25 cellular contexts compared by ENCODE assay signal in genomic region chr17:6768447-6768846, GRCh38. TPM values are rescaled to one million over a fixed set of nuclear protein-coding genes. Genes with fewer than 3 reads are reported as not detected.
A peak's percentile ranks its signal among the peaks of the same experiment; 100 is the strongest.
DNase-seq lines count a peak whose midpoint lies in the region; ATAC-seq, FAIRE-seq and TF ChIP-seq lines count a peak whose summit lies in the region.
"Had no signal": no experiment of that assay in that cellular context is flagged by ENCODE, and none has a peak within 500 bp of the region (broad histone marks: within the 10 kb centered on the region; RNA-seq: fewer than 3 reads in every experiment).

No MANE protein-coding gene starts in this region.

- BruUV-seq in HepG2 (replicated peaks; lab: Mats Ljungman, UMichigan) (no TSS peak), endothelial cell of umbilical vein (replicated peaks; lab: Mats Ljungman, UMichigan) (no TSS peak)

- peaks cover 14% of the 10 kb centered on the region for H3K9me3 ChIP-seq in HepG2 (ENCODE audit: low read length)
- H3K9me3 ChIP-seq in right lobe of liver = peaks cover 0 to 10% (median 6%) of the 10 kb centered on the region in 4 donors
- no peaks in the 10 kb centered on the region for H3K9me3 ChIP-seq in astrocyte (ENCODE audit: insufficient read depth, low read depth, low read length)
- no peaks in the 10 kb centered on the region for H3K9me3 ChIP-seq in endothelial cell of umbilical vein (replicated peaks; ENCODE audit: control insufficient read depth, insufficient read depth, low read length)
- H3K9me3 ChIP-seq: BE2C, Caco-2 had no signal

- no peaks in the 10 kb centered on the region for H3K27me3 ChIP-seq in HepG2 (ENCODE audit: control insufficient read depth in 1 of 2, insufficient read depth in 2 of 2, low read length in 2 of 2)
- no peaks in the 10 kb centered on the region for H3K27me3 ChIP-seq in right lobe of liver
- H3K27me3 ChIP-seq in astrocyte (ENCODE audit: insufficient read depth, low read length) = peaks cover 3% of the 10 kb centered on the region
- no peaks in the 10 kb centered on the region for H3K27me3 ChIP-seq in endothelial cell of umbilical vein (ENCODE audit: control insufficient read depth in 2 of 2, insufficient read depth in 2 of 2, low read length in 2 of 2)
- H3K27me3 ChIP-seq: BE2C; BLaER1 treated with 17β-estradiol and CSF1 and Interleukin-3, amounts not matched to agents 10 nM and 100 nM had no signal

- H3K4me1 ChIP-seq in HepG2 (ENCODE audit: insufficient read depth, low read length) (no peaks in the 10 kb centered on the region), right lobe of liver (no peaks in the 10 kb centered on the region), astrocyte (ENCODE audit: insufficient read depth, low read length) (no peaks in the 10 kb centered on the region), endothelial cell of umbilical vein (ENCODE audit: control insufficient read depth, extremely low read depth, insufficient read depth, low read length) (no peaks in the 10 kb centered on the region)
- H3K4me1 ChIP-seq: BE2C; BLaER1 treated with 17β-estradiol and CSF1 and Interleukin-3, amounts not matched to agents 10 nM and 100 nM; Caco-2 had no signal

- H4K20me1 ChIP-seq in HepG2 (ENCODE audit: insufficient read depth, low read length) = no peaks in the 10 kb centered on the region
- H4K20me1 ChIP-seq in astrocyte (ENCODE audit: insufficient read depth, low read length) = no peaks in the 10 kb centered on the region
- H4K20me1 ChIP-seq in endothelial cell of umbilical vein (replicated peaks; ENCODE audit: control insufficient read depth, extremely low read depth, insufficient read depth, low read length) = no peaks in the 10 kb centered on the region
- H4K20me1 ChIP-seq: BLaER1 treated with 17β-estradiol and CSF1 and Interleukin-3, amounts not matched to agents 10 nM and 100 nM had no signal

- WGBS in HepG2 (ENCODE audit: low lambda C conversion rate) = 94% methylated on average over 2 of the region's 2 CpGs
- 94% methylated on average over 2 of the region's 2 CpGs for WGBS in right lobe of liver (ENCODE audit: insufficient coverage, low coverage, low lambda C conversion rate, missing lambda C conversion rate)

- peaks cover 66% of the 10 kb centered on the region for H3K36me3 Mint-ChIP-seq in astrocyte (ENCODE audit: low read depth, unreplicated experiment)
- H3K36me3 Mint-ChIP-seq in central memory CD8-positive, alpha-beta T cell (ENCODE audit: insufficient read depth) = peaks cover 84% of the 10 kb centered on the region

- H3K36me3 ChIP-seq in HepG2 (replicated peaks in 1 of 2; ENCODE audit: control insufficient read depth in 1 of 2, insufficient read depth in 2 of 2, low read length in 2 of 2) = no peaks in the 10 kb centered on the region
- peaks cover 0 to 89% (median 61%) of the 10 kb centered on the region in 4 donors for H3K36me3 ChIP-seq in right lobe of liver
- H3K36me3 ChIP-seq in astrocyte (ENCODE audit: insufficient read depth, low read length) = no peaks in the 10 kb centered on the region
- peaks cover 0 to 8% of the 10 kb centered on the region in 2 experiments for H3K36me3 ChIP-seq in endothelial cell of umbilical vein (ENCODE audit: control insufficient read depth in 2 of 2, extremely low read depth in 1 of 2, insufficient read depth in 2 of 2, low read length in 2 of 2)
- H3K36me3 ChIP-seq: BE2C had no signal

- in situ Hi-C loops in HepG2 (cut with HindIII; ENCODE audit: extremely low pct_ligation_motif_present, low pct_unique_long_range_greater_than_20kb) = no loop called here

- dilution Hi-C loops in endothelial cell of umbilical vein (cut with MboI; ENCODE audit: extremely low pct_ligation_motif_present, low sequenced_read_pairs) = no loop called here

- peaks cover 6% of the 10 kb centered on the region for H3K27me3 Mint-ChIP-seq in astrocyte (ENCODE audit: low read depth, unreplicated experiment)
- H3K27me3 Mint-ChIP-seq in central memory CD8-positive, alpha-beta T cell = no peaks in the 10 kb centered on the region
- H3K27me3 Mint-ChIP-seq: CD4-positive, alpha-beta T cell had no signal

- no peak for TF ChIP-seq CTCF in HepG2 (CRISPR knock-in tag; IDR thresholded peaks at IDR 0.05)
- TF ChIP-seq CTCF in right lobe of liver (IDR thresholded peaks at IDR 0.05) = no peak
- no peak for TF ChIP-seq CTCF in astrocyte (IDR thresholded peaks at IDR 0.05; ENCODE audit: insufficient read depth, low read depth, low read length)
- no peak for TF ChIP-seq CTCF in endothelial cell of umbilical vein (IDR thresholded peaks at IDR 0.05; ENCODE audit: extremely low read depth in 1 of 2, insufficient read depth in 1 of 2, low read depth in 1 of 2, low read length in 2 of 2)

- H3K4me2 ChIP-seq in HepG2 (ENCODE audit: low read depth, low read length) (no peak overlapping the region), astrocyte (ENCODE audit: low read length) (no peak overlapping the region), endothelial cell of umbilical vein (ENCODE audit: insufficient read depth, low read length) (no peak overlapping the region)
- H3K4me2 ChIP-seq: BLaER1 treated with 17β-estradiol and CSF1 and Interleukin-3, amounts not matched to agents 10 nM and 100 nM had no signal

- H3K4me3 ChIP-seq in HepG2 (replicated peaks in 1 of 3; ENCODE audit: insufficient read depth in 1 of 3, low read depth in 2 of 3, low read length in 3 of 3) (no peak overlapping the region), right lobe of liver (no peak overlapping the region), astrocyte (ENCODE audit: insufficient read depth, low read depth, low read length) (no peak overlapping the region), endothelial cell of umbilical vein (replicated peaks in 1 of 3; ENCODE audit: insufficient read depth in 1 of 3, low read depth in 1 of 3, low read length in 3 of 3) (no peak overlapping the region)

- no peak for TF ChIP-seq RAD21 in HepG2 (CRISPR knock-in tag; IDR thresholded peaks at IDR 0.05)

- peaks cover 21% of the 10 kb centered on the region for H3K9me3 Mint-ChIP-seq in astrocyte (ENCODE audit: unreplicated experiment)
- peaks cover 34% of the 10 kb centered on the region for H3K9me3 Mint-ChIP-seq in central memory CD8-positive, alpha-beta T cell

- H3K9me1 ChIP-seq in endothelial cell of umbilical vein (replicated peaks; ENCODE audit: control insufficient read depth, extremely low read depth, insufficient read depth, low read length) = no peaks in the 10 kb centered on the region

- no peak for TF ChIP-seq POLR2A in HepG2 (IDR thresholded peaks at IDR 0.05; ENCODE audit: insufficient read depth in 1 of 2, low read depth in 2 of 2, low read length in 2 of 2)
- no peak for TF ChIP-seq POLR2A in right lobe of liver (IDR thresholded peaks at IDR 0.05)
- no peak for TF ChIP-seq POLR2A in endothelial cell of umbilical vein (IDR thresholded peaks at IDR 0.05; ENCODE audit: low read depth, low read length)

- TF ChIP-seq EP300 in HepG2 (IDR thresholded peaks at IDR 0.05; ENCODE audit: low read depth in 2 of 2, low read length in 2 of 2) (no peak), HepG2 (CRISPR knock-in tag; IDR thresholded peaks at IDR 0.05; ENCODE audit: borderline replicate concordance) (no peak)

- CTCF ChIA-PET in HepG2 (lab: Yijun Ruan, JAX; ENCODE audit: low intra/inter-chr PET ratio, low total read pairs) = no interaction called here
- CTCF ChIA-PET in endothelial cell of umbilical vein (lab: Charles Lee) = interaction anchor here (0.7 kb wide), 1 partner anchor 143 kb away, joined by 3 read pairs; no protein-coding TSS in a partner anchor

- H3K79me2 ChIP-seq in HepG2 (ENCODE audit: insufficient read depth, low read length) (no peaks in the 10 kb centered on the region), astrocyte (ENCODE audit: insufficient read depth, low read length) (no peaks in the 10 kb centered on the region), endothelial cell of umbilical vein (ENCODE audit: control insufficient read depth, insufficient read depth, low read length) (no peaks in the 10 kb centered on the region)

- H3K27ac ChIP-seq in HepG2 (ENCODE audit: extremely low read length, insufficient read depth, low read length) (no peak overlapping the region), right lobe of liver (no peak overlapping the region), astrocyte (ENCODE audit: low read depth, low read length) (no peak overlapping the region), endothelial cell of umbilical vein (ENCODE audit: insufficient read depth, low read depth, low read length) (no peak overlapping the region)
- H3K27ac ChIP-seq: BLaER1 treated with 17β-estradiol and CSF1 and Interleukin-3, amounts not matched to agents 10 nM and 100 nM; C4-2B had no signal

- H2AFZ ChIP-seq in HepG2 (ENCODE audit: low read length) = no peak overlapping the region
- no peak overlapping the region for H2AFZ ChIP-seq in astrocyte (ENCODE audit: low read depth, low read length)
- H2AFZ ChIP-seq in endothelial cell of umbilical vein (ENCODE audit: low read depth, low read length) = no peak overlapping the region

- DNase-seq in HepG2 (ENCODE audit: low spot score) (no peak), right lobe of liver (no peak), astrocyte (ENCODE audit: low read depth) (no peak), endothelial cell of umbilical vein (ENCODE audit: low read depth, low spot score) (no peak), mesenteric fat pad (ENCODE audit: low spot score) (no peak)
- no peak for DNase-seq in central memory CD8-positive, alpha-beta T cell (ENCODE audit: low spot score in 2 of 2)
- DNase-seq: 8988T; ACHN; BE2C; Caco-2; Calu3; CD4-positive, alpha-beta T cell; CD8-positive, alpha-beta T cell; DMS79 treated with DMSO at 0.1 percent for 48 hours; GF-D8 had no signal

- FAIRE-seq in HepG2 (lab: Jason Lieb, UNC) (no peak), astrocyte (lab: Jason Lieb, UNC) (peak; percentile 49), endothelial cell of umbilical vein (lab: Jason Lieb, UNC) (peak; percentile 21)
- FAIRE-seq: D721Med, G401.6, GM12891, GM19239 had no signal

- H3K4me3 Mint-ChIP-seq in astrocyte (ENCODE audit: unreplicated experiment) = no peak overlapping the region
- H3K4me3 Mint-ChIP-seq in central memory CD8-positive, alpha-beta T cell = no peak overlapping the region
- H3K4me3 Mint-ChIP-seq: CD4-positive, alpha-beta T cell; CD8-positive, alpha-beta T cell had no signal

- H3K9ac ChIP-seq in HepG2 (ENCODE audit: insufficient read depth, low read depth, low read length) (no peak overlapping the region), astrocyte (ENCODE audit: low read length) (no peak overlapping the region), endothelial cell of umbilical vein (replicated peaks; ENCODE audit: extremely low read depth, insufficient read depth, low read length) (no peak overlapping the region)
- H3K9ac ChIP-seq: BLaER1 treated with 17β-estradiol and CSF1 and Interleukin-3, amounts not matched to agents 10 nM and 100 nM had no signal

- H3K27ac Mint-ChIP-seq in astrocyte (ENCODE audit: unreplicated experiment) = no peak overlapping the region
- peak overlapping the region; percentile 68 for H3K27ac Mint-ChIP-seq in central memory CD8-positive, alpha-beta T cell (ENCODE audit: low read depth)
- H3K27ac Mint-ChIP-seq: CD4-positive, alpha-beta T cell; CD8-positive, alpha-beta T cell had no signal

- intact Hi-C loops in HepG2 (cut with micrococcal nuclease; ENCODE audit: unreplicated experiment) = no loop called here
- intact Hi-C loops in right lobe of liver (cut with DNase I) = no loop called here
- intact Hi-C loops in endothelial cell of umbilical vein (cut with micrococcal nuclease) = no loop called here

- POLR2A ChIA-PET in HepG2 (lab: Yijun Ruan, JAX) = no interaction called here
- POLR2A ChIA-PET in endothelial cell of umbilical vein (lab: Charles Lee) = no interaction called here

- no peaks in the 10 kb centered on the region for H3K4me1 Mint-ChIP-seq in astrocyte (ENCODE audit: low read depth, unreplicated experiment)
- peaks cover 6% of the 10 kb centered on the region for H3K4me1 Mint-ChIP-seq in central memory CD8-positive, alpha-beta T cell

- ATAC-seq in HepG2 = no peak
- no peak for ATAC-seq in right lobe of liver
- no peak for ATAC-seq in central memory CD8-positive, alpha-beta T cell (replicated peaks; ENCODE audit: extremely low read depth, poor library complexity, severe bottlenecking)
- ATAC-seq in HG03457 (IDR thresholded peaks at IDR 0.05; ENCODE audit: unreplicated experiment) = no peak
- no peak for ATAC-seq in GM19328 (IDR thresholded peaks at IDR 0.05; ENCODE audit: unreplicated experiment)
- ATAC-seq: CD8-positive, alpha-beta T cell had no signal

RNA-seq across cellular contexts. Expression of gene FBXO39, which starts 7.6 kb away (rescaled TPM):
- total RNA-seq in HepG2 (2016; rRNA removed; fragmentation: Illumina TruSeq; extraction: Trizol) = not detected in 2 replicates
- total RNA-seq in HepG2 (2016; cell fraction: cytosol; rRNA removed; fragmentation: Illumina TruSeq; extraction: Trizol; ENCODE audit: low read depth) = not detected in 2 replicates
- total RNA-seq in HepG2 (2016; cell fraction: insoluble cytoplasmic fraction; rRNA removed; fragmentation: Illumina TruSeq; extraction: Trizol) = not detected in 2 replicates
- not detected in 2 replicates for total RNA-seq in HepG2 (2016; cell fraction: membrane; rRNA removed; fragmentation: Illumina TruSeq; extraction: Trizol)
- not detected in 2 replicates for total RNA-seq in HepG2 (2016; cell fraction: nucleus; rRNA removed; fragmentation: Illumina TruSeq; extraction: Trizol)
- polyA plus RNA-seq in HepG2 (2011; rRNA removed) = 0.09 and 0.17 TPM in 2 replicates
- 0.12 TPM in 1 of 2 replicates, not detected in the other for polyA plus RNA-seq in HepG2 (2011; cell fraction: cytosol; rRNA removed)
- polyA plus RNA-seq in HepG2 (2011; cell fraction: nucleus; rRNA removed) = 0.11 and 0.43 TPM in 2 replicates
- 0.08 and 0.21 TPM in 2 replicates for polyA plus RNA-seq in HepG2 (2012)
- polyA plus RNA-seq in HepG2 (2016; cell fraction: cytosol; fragmentation: Illumina TruSeq; extraction: Trizol; ENCODE audit: low read depth) = not detected in 2 replicates
- not detected in 2 replicates for polyA plus RNA-seq in HepG2 (2016; cell fraction: insoluble cytoplasmic fraction; fragmentation: Illumina TruSeq; extraction: Trizol; ENCODE audit: low read depth)
- polyA plus RNA-seq in HepG2 (2016; cell fraction: membrane; fragmentation: Illumina TruSeq; extraction: Trizol; ENCODE audit: low read depth) = not detected in 2 replicates
- not detected in 2 replicates for polyA plus RNA-seq in HepG2 (2016; cell fraction: nucleus; fragmentation: Illumina TruSeq; extraction: Trizol; ENCODE audit: insufficient read depth, low read depth)
- polyA minus RNA-seq in HepG2 (2011; rRNA and poly(A)+ RNA removed; ENCODE audit: low replicate concordance) = 0.28 TPM in 1 of 2 replicates, not detected in the other
- polyA minus RNA-seq in HepG2 (2011; cell fraction: cytosol; rRNA and poly(A)+ RNA removed) = not detected in 2 replicates
- 0.52 and 0.99 TPM in 2 replicates for polyA minus RNA-seq in HepG2 (2011; cell fraction: nucleus; rRNA and poly(A)+ RNA removed)
- 1 to 10 TPM in 1 of 6 experiments, under 1 TPM in 4, not detected in 1; 0.33 to 1.2 (median 0.49) TPM for total RNA-seq in right lobe of liver
- total RNA-seq in astrocyte = 0.93 and 1.2 TPM in 2 replicates
- total RNA-seq in endothelial cell of umbilical vein = 0.20 and 0.99 TPM in 2 replicates
- 2.7 and 3.1 TPM in 2 replicates for polyA plus RNA-seq in endothelial cell of umbilical vein
- polyA plus RNA-seq in endothelial cell of umbilical vein (2011; cell fraction: cytosol; rRNA removed) = 2.3 and 2.9 TPM in 2 replicates
- polyA plus RNA-seq in endothelial cell of umbilical vein (2011; cell fraction: nucleus; rRNA removed) = 4.9 and 5.6 TPM in 2 replicates
- not detected in 2 replicates for polyA plus RNA-seq in endothelial cell of umbilical vein (2012)
- polyA minus RNA-seq in endothelial cell of umbilical vein = 2.7 and 3.1 TPM in 2 replicates
- polyA minus RNA-seq in endothelial cell of umbilical vein (2011; cell fraction: cytosol; rRNA and poly(A)+ RNA removed) = not detected
- polyA minus RNA-seq in endothelial cell of umbilical vein (2011; cell fraction: nucleus; rRNA and poly(A)+ RNA removed) = 3.4 and 4.3 TPM in 2 replicates
- total RNA-seq in mesenteric fat pad = 0.90 TPM
- total RNA-seq: A673, Caco-2 had no signal

RNA-seq across cellular contexts. Expression of gene XAF1, which starts 12.6 kb away (rescaled TPM):
- total RNA-seq in HepG2 (2016; rRNA removed; fragmentation: Illumina TruSeq; extraction: Trizol) (1.7 and 2.4 TPM in 2 replicates), right lobe of liver (10 to 100 TPM; 15.9 to 76.8 (median 42.7) TPM), astrocyte (50.9 and 69.6 TPM in 2 replicates), endothelial cell of umbilical vein (15.0 and 21.5 TPM in 2 replicates), mesenteric fat pad (99.1 TPM)
- total RNA-seq in HepG2 (2016; cell fraction: cytosol; rRNA removed; fragmentation: Illumina TruSeq; extraction: Trizol; ENCODE audit: low read depth) = 0.81 and 0.97 TPM in 2 replicates
- total RNA-seq in HepG2 (2016; cell fraction: insoluble cytoplasmic fraction; rRNA removed; fragmentation: Illumina TruSeq; extraction: Trizol) = 1.7 and 2.1 TPM in 2 replicates
- total RNA-seq in HepG2 (2016; cell fraction: membrane; rRNA removed; fragmentation: Illumina TruSeq; extraction: Trizol) = 1.1 and 1.3 TPM in 2 replicates
- 2.1 and 3.7 TPM in 2 replicates for total RNA-seq in HepG2 (2016; cell fraction: nucleus; rRNA removed; fragmentation: Illumina TruSeq; extraction: Trizol)
- polyA plus RNA-seq in HepG2 (2011; rRNA removed) (1.2 and 1.6 TPM in 2 replicates), endothelial cell of umbilical vein (3.8 and 6.3 TPM in 2 replicates)
- 0.74 and 2.0 TPM in 2 replicates for polyA plus RNA-seq in HepG2 (2011; cell fraction: cytosol; rRNA removed)
- 4.3 and 11.1 TPM in 2 replicates for polyA plus RNA-seq in HepG2 (2011; cell fraction: nucleus; rRNA removed)
- 3.1 and 3.3 TPM in 2 replicates for polyA plus RNA-seq in HepG2 (2012)
- 0.15 and 0.25 TPM in 2 replicates for polyA plus RNA-seq in HepG2 (2016; cell fraction: cytosol; fragmentation: Illumina TruSeq; extraction: Trizol; ENCODE audit: low read depth)
- 2.3 and 3.4 TPM in 2 replicates for polyA plus RNA-seq in HepG2 (2016; cell fraction: insoluble cytoplasmic fraction; fragmentation: Illumina TruSeq; extraction: Trizol; ENCODE audit: low read depth)
- 0.66 and 0.71 TPM in 2 replicates for polyA plus RNA-seq in HepG2 (2016; cell fraction: membrane; fragmentation: Illumina TruSeq; extraction: Trizol; ENCODE audit: low read depth)
- polyA plus RNA-seq in HepG2 (2016; cell fraction: nucleus; fragmentation: Illumina TruSeq; extraction: Trizol; ENCODE audit: insufficient read depth, low read depth) = 6.3 and 9.1 TPM in 2 replicates
- polyA minus RNA-seq in HepG2 (2011; rRNA and poly(A)+ RNA removed; ENCODE audit: low replicate concordance) = 2.2 TPM in 1 of 2 replicates, not detected in the other
- 0.79 and 2.2 TPM in 2 replicates for polyA minus RNA-seq in HepG2 (2011; cell fraction: cytosol; rRNA and poly(A)+ RNA removed)
- polyA minus RNA-seq in HepG2 (2011; cell fraction: nucleus; rRNA and poly(A)+ RNA removed) = 6.2 and 14.3 TPM in 2 replicates
- polyA plus RNA-seq in endothelial cell of umbilical vein (2011; cell fraction: cytosol; rRNA removed) = 4.8 and 6.5 TPM in 2 replicates
- polyA plus RNA-seq in endothelial cell of umbilical vein (2011; cell fraction: nucleus; rRNA removed) = 33.1 and 34.7 TPM in 2 replicates
- 2.8 and 4.4 TPM in 2 replicates for polyA plus RNA-seq in endothelial cell of umbilical vein (2012)
- 25.2 and 34.8 TPM in 2 replicates for polyA minus RNA-seq in endothelial cell of umbilical vein
- not detected for polyA minus RNA-seq in endothelial cell of umbilical vein (2011; cell fraction: cytosol; rRNA and poly(A)+ RNA removed)
- 20.0 and 26.7 TPM in 2 replicates for polyA minus RNA-seq in endothelial cell of umbilical vein (2011; cell fraction: nucleus; rRNA and poly(A)+ RNA removed)
- total RNA-seq: A673 had no signal

RNA-seq across cellular contexts. Expression of gene SLC13A5, which starts 55.3 kb away (rescaled TPM):
- 24.4 and 42.8 TPM in 2 replicates for total RNA-seq in HepG2 (2016; rRNA removed; fragmentation: Illumina TruSeq; extraction: Trizol)
- 6.1 and 8.5 TPM in 2 replicates for total RNA-seq in HepG2 (2016; cell fraction: cytosol; rRNA removed; fragmentation: Illumina TruSeq; extraction: Trizol; ENCODE audit: low read depth)
- total RNA-seq in HepG2 (2016; cell fraction: insoluble cytoplasmic fraction; rRNA removed; fragmentation: Illumina TruSeq; extraction: Trizol) = 24.1 and 44.5 TPM in 2 replicates
- total RNA-seq in HepG2 (2016; cell fraction: membrane; rRNA removed; fragmentation: Illumina TruSeq; extraction: Trizol) = 21.2 and 24.0 TPM in 2 replicates
- total RNA-seq in HepG2 (2016; cell fraction: nucleus; rRNA removed; fragmentation: Illumina TruSeq; extraction: Trizol) = 74.8 and 81.7 TPM in 2 replicates
- polyA plus RNA-seq in HepG2 (2011; rRNA removed) = 310 and 460 TPM in 2 replicates
- 141 and 152 TPM in 2 replicates for polyA plus RNA-seq in HepG2 (2011; cell fraction: cytosol; rRNA removed)
- polyA plus RNA-seq in HepG2 (2011; cell fraction: nucleus; rRNA removed) = 496 and 544 TPM in 2 replicates
- 253 and 287 TPM in 2 replicates for polyA plus RNA-seq in HepG2 (2012)
- 11.4 and 13.1 TPM in 2 replicates for polyA plus RNA-seq in HepG2 (2016; cell fraction: cytosol; fragmentation: Illumina TruSeq; extraction: Trizol; ENCODE audit: low read depth)
- 42.4 and 50.4 TPM in 2 replicates for polyA plus RNA-seq in HepG2 (2016; cell fraction: insoluble cytoplasmic fraction; fragmentation: Illumina TruSeq; extraction: Trizol; ENCODE audit: low read depth)
- polyA plus RNA-seq in HepG2 (2016; cell fraction: membrane; fragmentation: Illumina TruSeq; extraction: Trizol; ENCODE audit: low read depth) = 28.2 and 31.8 TPM in 2 replicates
- 169 and 186 TPM in 2 replicates for polyA plus RNA-seq in HepG2 (2016; cell fraction: nucleus; fragmentation: Illumina TruSeq; extraction: Trizol; ENCODE audit: insufficient read depth, low read depth)
- polyA minus RNA-seq in HepG2 (2011; rRNA and poly(A)+ RNA removed; ENCODE audit: low replicate concordance) = 0.40 and 2,799 TPM in 2 replicates
- 352 and 410 TPM in 2 replicates for polyA minus RNA-seq in HepG2 (2011; cell fraction: cytosol; rRNA and poly(A)+ RNA removed)
- 342 and 399 TPM in 2 replicates for polyA minus RNA-seq in HepG2 (2011; cell fraction: nucleus; rRNA and poly(A)+ RNA removed)
- 100 to 1,000 TPM; 142 to 383 (median 264) TPM for total RNA-seq in right lobe of liver
- 6.9 and 13.2 TPM in 2 replicates for total RNA-seq in astrocyte
- not detected in 2 replicates for total RNA-seq in endothelial cell of umbilical vein
- polyA plus RNA-seq in endothelial cell of umbilical vein = 0.03 TPM in 2 replicates
- polyA plus RNA-seq in endothelial cell of umbilical vein (2011; cell fraction: cytosol; rRNA removed) = not detected in 2 replicates
- not detected in 2 replicates for polyA plus RNA-seq in endothelial cell of umbilical vein (2011; cell fraction: nucleus; rRNA removed)
- not detected in 2 replicates for polyA plus RNA-seq in endothelial cell of umbilical vein (2012)
- 0.15 TPM in 1 of 2 replicates, not detected in the other for polyA minus RNA-seq in endothelial cell of umbilical vein
- polyA minus RNA-seq in endothelial cell of umbilical vein (2011; cell fraction: cytosol; rRNA and poly(A)+ RNA removed) = not detected
- polyA minus RNA-seq in endothelial cell of umbilical vein (2011; cell fraction: nucleus; rRNA and poly(A)+ RNA removed) = not detected in 2 replicates
- total RNA-seq in mesenteric fat pad = 0.48 TPM
- total RNA-seq: A673; CD4-positive, alpha-beta T cell; CD8-positive, alpha-beta T cell had no signal
- polyA plus RNA-seq: AG04450 had no signal
